Comparison of ENCODE assay signal across 1 cellular context in the genomic region with DNA sequence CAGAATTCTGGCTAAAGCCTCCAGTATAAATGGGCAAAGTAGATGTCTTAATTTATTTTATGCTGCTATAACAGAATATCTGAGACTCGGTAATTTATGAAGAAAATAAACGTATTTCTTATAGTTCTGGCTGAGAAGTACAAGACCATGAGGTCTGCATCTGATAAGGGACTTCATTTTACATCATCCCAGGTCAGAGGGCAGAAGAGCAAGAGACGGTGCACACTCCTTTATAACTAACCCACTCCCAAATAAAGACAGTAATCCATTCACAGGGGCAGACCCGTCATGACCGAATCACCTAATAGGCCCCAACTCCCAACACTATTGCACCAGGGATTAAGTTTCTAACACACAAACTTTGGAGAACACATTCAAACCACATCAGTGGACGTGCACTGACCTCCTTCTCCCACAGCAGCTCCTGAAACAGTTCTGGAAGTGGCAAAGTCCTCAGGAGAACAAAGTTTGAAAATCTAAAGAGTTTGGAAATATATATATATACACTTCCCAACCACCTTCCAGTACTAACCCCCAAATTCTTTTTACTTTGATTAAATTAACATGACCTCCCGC.
TF ChIP-seq lines count a peak whose summit lies in the region.

No MANE protein-coding gene starts in this region.

TF ChIP-seq in HepG2, 621 proteins besides CTCF, POLR2A, EP300 and RAD21:
- TF ChIP-seq ZNF7 (CRISPR knock-in tag; IDR thresholded peaks at IDR 0.05) (no peak), ZNF713 (CRISPR knock-in tag; IDR thresholded peaks at IDR 0.05) (no peak)
